Comparison of ENCODE assay signal across 13 cellular contexts in genomic region chr12:13206560-13206897, GRCh38. TPM values are rescaled to one million over a fixed set of nuclear protein-coding genes. Genes with fewer than 3 reads are reported as not detected.
A peak's percentile ranks its signal among the peaks of the same experiment; 100 is the strongest.
DNase-seq lines count a peak whose midpoint lies in the region; ATAC-seq and TF ChIP-seq lines count a peak whose summit lies in the region.
"Had no signal": no experiment of that assay in that cellular context is flagged by ENCODE, and none has a peak within 500 bp of the region (broad histone marks: within the 10 kb centered on the region; RNA-seq: fewer than 3 reads in every experiment).

No MANE protein-coding gene starts in this region.

- no peak overlapping the region for H3K4me3 ChIP-seq in left ventricle myocardium inferior
- H3K4me3 ChIP-seq: ovary had no signal

- peak overlapping the region; percentile 64 for H3K27ac ChIP-seq in left ventricle myocardium inferior (replicated peaks)
- H3K27ac ChIP-seq: ovary had no signal

- H3K9me3 ChIP-seq in left ventricle myocardium inferior (replicated peaks): no peaks in the 10 kb centered on the region
- H3K9me3 ChIP-seq: ovary had no signal

- H3K36me3 ChIP-seq in left ventricle myocardium inferior: no peaks in the 10 kb centered on the region
- H3K36me3 ChIP-seq: ovary had no signal

- H3K4me3 Mint-ChIP-seq in activated T-helper 2 cell treated with anti-CD3 and anti-CD28 coated beads, Interferon-gamma antibody, Interleukin-2, Interleukin-4, amounts not matched to agents 10 μg/mL and 5 μg/mL and 100 μg/mL, durations not matched to agents 14 hours and 24 hours and 36 hours (ENCODE audit: low read depth): no peak overlapping the region
- no peak overlapping the region for H3K4me3 Mint-ChIP-seq in mesothelial cell of epicardium

- intact Hi-C loops in left ventricle myocardium inferior (cut with micrococcal nuclease): no loop called here
- intact Hi-C loops in left cardiac atrium (cut with DNase I): no loop called here
- intact Hi-C loops in activated T-helper 2 cell treated with anti-CD3 and anti-CD28 coated beads, Interferon-gamma antibody, Interleukin-2, Interleukin-4, amounts not matched to agents 10 μg/mL and 5 μg/mL and 100 μg/mL, durations not matched to agents 14 hours and 24 hours and 36 hours (cut with micrococcal nuclease): loop anchor here (1.0 kb wide), 1 partner anchor 10 kb away; the partner anchor contains the start of gene EMP1

- peaks cover 4% of the 10 kb centered on the region for H3K27me3 Mint-ChIP-seq in activated T-helper 2 cell treated with anti-CD3 and anti-CD28 coated beads, Interferon-gamma antibody, Interleukin-2, Interleukin-4, amounts not matched to agents 10 μg/mL and 5 μg/mL and 100 μg/mL, durations not matched to agents 14 hours and 24 hours and 36 hours (ENCODE audit: low read depth)
- H3K27me3 Mint-ChIP-seq in mesothelial cell of epicardium (ENCODE audit: low read depth): no peaks in the 10 kb centered on the region

- TF ChIP-seq CTCF in left ventricle myocardium inferior (IDR thresholded peaks at IDR 0.05; ENCODE audit: borderline replicate concordance) (no peak), mesothelial cell of epicardium (IDR thresholded peaks at IDR 0.05; ENCODE audit: unreplicated experiment) (no peak)

- no peak for DNase-seq in left ventricle myocardium inferior
- no peak for DNase-seq in left cardiac atrium
- no peak for DNase-seq in activated T-helper 2 cell treated with anti-CD3 and anti-CD28 coated beads, Interferon-gamma antibody, Interleukin-2, Interleukin-4, amounts not matched to agents 10 μg/mL and 5 μg/mL and 100 μg/mL, durations not matched to agents 14 hours and 24 hours and 36 hours (ENCODE audit: low spot score)
- DNase-seq in mesothelial cell of epicardium (ENCODE audit: low spot score in 2 of 2, unreplicated experiment in 2 of 2): no peak
- no peak for DNase-seq in H4 (ENCODE audit: low spot score)
- no peak for DNase-seq in globus pallidus (ENCODE audit: low spot score)
- no peak for DNase-seq in middle frontal gyrus (ENCODE audit: extremely low spot score, low spot score)
- DNase-seq: C1 segment of cervical spinal cord, GF-D8, NCI-H1694, ovary, T-helper 9 cell had no signal

- no peaks in the 10 kb centered on the region for H3K36me3 Mint-ChIP-seq in activated T-helper 2 cell treated with anti-CD3 and anti-CD28 coated beads, Interferon-gamma antibody, Interleukin-2, Interleukin-4, amounts not matched to agents 10 μg/mL and 5 μg/mL and 100 μg/mL, durations not matched to agents 14 hours and 24 hours and 36 hours (ENCODE audit: low read depth)
- no peaks in the 10 kb centered on the region for H3K36me3 Mint-ChIP-seq in mesothelial cell of epicardium

- H3K27me3 ChIP-seq in left ventricle myocardium inferior (ENCODE audit: low read depth): no peaks in the 10 kb centered on the region
- H3K27me3 ChIP-seq: ovary had no signal

- ATAC-seq in left cardiac atrium: no peak
- ATAC-seq in HG02610 (IDR thresholded peaks at IDR 0.05; ENCODE audit: unreplicated experiment): no peak

- H3K9me3 Mint-ChIP-seq in activated T-helper 2 cell treated with anti-CD3 and anti-CD28 coated beads, Interferon-gamma antibody, Interleukin-2, Interleukin-4, amounts not matched to agents 10 μg/mL and 5 μg/mL and 100 μg/mL, durations not matched to agents 14 hours and 24 hours and 36 hours: no peaks in the 10 kb centered on the region
- H3K9me3 Mint-ChIP-seq in mesothelial cell of epicardium: no peaks in the 10 kb centered on the region

- peaks cover 36% of the 10 kb centered on the region for H3K4me1 Mint-ChIP-seq in activated T-helper 2 cell treated with anti-CD3 and anti-CD28 coated beads, Interferon-gamma antibody, Interleukin-2, Interleukin-4, amounts not matched to agents 10 μg/mL and 5 μg/mL and 100 μg/mL, durations not matched to agents 14 hours and 24 hours and 36 hours (ENCODE audit: low read depth)
- H3K4me1 Mint-ChIP-seq in mesothelial cell of epicardium: peaks cover 72% of the 10 kb centered on the region

- H3K4me1 ChIP-seq in left ventricle myocardium inferior: peaks cover 100% of the 10 kb centered on the region

- H3K27ac Mint-ChIP-seq in activated T-helper 2 cell treated with anti-CD3 and anti-CD28 coated beads, Interferon-gamma antibody, Interleukin-2, Interleukin-4, amounts not matched to agents 10 μg/mL and 5 μg/mL and 100 μg/mL, durations not matched to agents 14 hours and 24 hours and 36 hours: peak overlapping the region; percentile 54
- H3K27ac Mint-ChIP-seq in mesothelial cell of epicardium: peak overlapping the region; percentile 44

RNA-seq across cellular contexts. Expression of gene EMP1, which starts 10.0 kb away (rescaled TPM):
- total RNA-seq in left ventricle myocardium inferior (90.5 TPM), left cardiac atrium (100 to 1,000 TPM; 304 to 477 TPM), mesothelial cell of epicardium (16.3 to 19.0 TPM (median 16.5 TPM) in 3 replicates)
- 9.5 and 10.2 TPM in 2 replicates for total RNA-seq in activated T-helper 2 cell treated with anti-CD3 and anti-CD28 coated beads, Interferon-gamma antibody, Interleukin-2, Interleukin-4, amounts not matched to agents 10 μg/mL and 5 μg/mL and 100 μg/mL, durations not matched to agents 14 hours and 24 hours and 36 hours
- 44.5 and 97.8 TPM in 2 replicates for total RNA-seq in H4 (2014; rRNA removed; shearing (Covaris generic))
